In the genomic region with DNA sequence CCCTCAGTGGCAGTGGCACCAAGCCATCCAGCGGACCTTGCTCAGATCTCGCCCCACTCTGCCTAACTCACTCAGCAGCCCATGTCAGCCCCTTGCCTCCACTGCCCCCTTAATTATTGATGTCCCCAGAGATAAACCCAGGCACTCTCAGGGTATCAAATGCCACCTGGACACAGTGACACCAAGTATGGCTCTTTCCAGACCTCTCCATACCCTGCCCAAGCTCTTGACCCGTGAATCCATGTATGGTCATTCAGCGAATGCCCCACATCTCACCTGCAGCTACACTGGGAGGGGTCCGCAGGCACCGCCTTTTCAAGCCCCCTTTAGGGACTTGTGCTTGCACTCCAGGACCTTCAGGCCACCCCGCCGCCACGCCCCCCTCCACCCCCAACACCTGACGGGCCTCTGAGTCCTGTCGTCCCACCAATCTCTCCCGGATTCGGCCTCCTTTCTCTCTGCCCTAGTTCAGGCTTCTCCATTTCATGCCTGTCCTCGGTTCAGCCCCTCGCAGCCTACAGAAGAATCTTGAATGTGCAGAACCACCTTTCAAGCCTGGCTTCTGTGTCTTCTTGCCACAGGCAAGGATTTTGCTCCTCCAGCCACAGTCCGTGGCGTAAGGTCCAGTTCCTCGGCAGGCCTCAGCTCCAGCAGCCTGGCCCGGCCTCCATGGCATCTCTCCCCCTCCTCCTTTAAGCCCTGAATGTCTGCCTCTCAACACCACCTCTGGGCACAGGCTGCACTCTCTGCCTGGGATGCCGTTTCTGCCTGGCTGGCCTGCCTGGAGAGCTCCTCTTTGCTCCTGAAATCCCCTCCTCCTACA, we compare ENCODE assay signal across 22 cellular contexts. TPM values are rescaled to one million over a fixed set of nuclear protein-coding genes. Genes with fewer than 3 reads are reported as not detected.
DNase-seq lines count a peak whose midpoint lies in the region; ATAC-seq and TF ChIP-seq lines count a peak whose summit lies in the region.
"Had no signal": no experiment of that assay in that cellular context is flagged by ENCODE, and none has a peak within 500 bp of the region (broad histone marks: within the 10 kb centered on the region; RNA-seq: fewer than 3 reads in every experiment).

No MANE protein-coding gene starts in this region.

- peak overlapping the region; percentile 34 for H3K27ac Mint-ChIP-seq in activated naive CD8-positive, alpha-beta T cell
- no peak overlapping the region for H3K27ac Mint-ChIP-seq in activated naive CD8-positive, alpha-beta T cell treated with anti-CD3 and anti-CD28 coated beads, Interleukin-2, amount 50 U/mL, for 24 hours
- H3K27ac Mint-ChIP-seq in central memory CD8-positive, alpha-beta T cell (ENCODE audit: low read depth): peak overlapping the region; percentile 7
- H3K27ac Mint-ChIP-seq in memory B cell (peak overlapping the region; percentile 9), immature natural killer cell (no peak overlapping the region)
- peak overlapping the region; percentile 23 for H3K27ac Mint-ChIP-seq in stimulated activated memory B cell treated with anti-CD40 and anti-IgM and Interleukin-4, amounts not matched to agents 10 μg/mL and 1 μg/mL and 100 μg/mL, for 72 hours
- H3K27ac Mint-ChIP-seq: activated T-helper 17 cell treated with anti-CD3 and anti-CD28 coated beads, Interleukin-2, amount 50 U/mL, for 72 hours; T-helper 1 cell treated with Interleukin-12 subunit alpha and Interleukin-12 subunit beta and Interleukin-4 antibody, amounts not matched to agents 30 μg/mL and 1 μg/mL, for 36 hours had no signal

- H3K27me3 Mint-ChIP-seq in activated naive CD8-positive, alpha-beta T cell: no peaks in the 10 kb centered on the region
- peaks cover 6% of the 10 kb centered on the region for H3K27me3 Mint-ChIP-seq in activated naive CD8-positive, alpha-beta T cell treated with anti-CD3 and anti-CD28 coated beads, Interleukin-2, amount 50 U/mL, for 24 hours
- peaks cover 39% of the 10 kb centered on the region for H3K27me3 Mint-ChIP-seq in central memory CD8-positive, alpha-beta T cell
- peaks cover 23% of the 10 kb centered on the region for H3K27me3 Mint-ChIP-seq in memory B cell
- H3K27me3 Mint-ChIP-seq in stimulated activated memory B cell treated with anti-CD40 and anti-IgM and Interleukin-4, amounts not matched to agents 10 μg/mL and 1 μg/mL and 100 μg/mL, for 72 hours: peaks cover 51% of the 10 kb centered on the region
- peaks cover 2 to 8% (median 6%) of the 10 kb centered on the region in 3 donors for H3K27me3 Mint-ChIP-seq in immature natural killer cell (ENCODE audit: low read depth in 3 of 3)

- H3K4me3 Mint-ChIP-seq in activated naive CD8-positive, alpha-beta T cell: no peak overlapping the region
- no peak overlapping the region for H3K4me3 Mint-ChIP-seq in activated naive CD8-positive, alpha-beta T cell treated with anti-CD3 and anti-CD28 coated beads, Interleukin-2, amount 50 U/mL, for 24 hours
- H3K4me3 Mint-ChIP-seq in central memory CD8-positive, alpha-beta T cell: no peak overlapping the region
- H3K4me3 Mint-ChIP-seq in memory B cell (no peak overlapping the region), immature natural killer cell (no peak overlapping the region)
- no peak overlapping the region for H3K4me3 Mint-ChIP-seq in stimulated activated memory B cell treated with anti-CD40 and anti-IgM and Interleukin-4, amounts not matched to agents 10 μg/mL and 1 μg/mL and 100 μg/mL, for 72 hours
- H3K4me3 Mint-ChIP-seq: activated T-helper 17 cell treated with anti-CD3 and anti-CD28 coated beads, Interleukin-2, amount 50 U/mL, for 72 hours; naive thymus-derived CD8-positive, alpha-beta T cell; T-helper 1 cell treated with Interleukin-12 subunit alpha and Interleukin-12 subunit beta and Interleukin-4 antibody, amounts not matched to agents 30 μg/mL and 1 μg/mL, for 36 hours had no signal

- no peak for TF ChIP-seq CTCF in suprapubic skin (IDR thresholded peaks at IDR 0.05)

- WGBS in suprapubic skin: 93% methylated on average over 20 of the region's 20 CpGs

- peaks cover 5% of the 10 kb centered on the region for H3K4me1 Mint-ChIP-seq in activated naive CD8-positive, alpha-beta T cell (ENCODE audit: low read depth)
- H3K4me1 Mint-ChIP-seq in activated naive CD8-positive, alpha-beta T cell treated with anti-CD3 and anti-CD28 coated beads, Interleukin-2, amount 50 U/mL, for 24 hours: peaks cover 6% of the 10 kb centered on the region
- peaks cover 4% of the 10 kb centered on the region for H3K4me1 Mint-ChIP-seq in central memory CD8-positive, alpha-beta T cell
- H3K4me1 Mint-ChIP-seq in memory B cell: peaks cover 3% of the 10 kb centered on the region
- peaks cover 6% of the 10 kb centered on the region for H3K4me1 Mint-ChIP-seq in stimulated activated memory B cell treated with anti-CD40 and anti-IgM and Interleukin-4, amounts not matched to agents 10 μg/mL and 1 μg/mL and 100 μg/mL, for 72 hours
- no peaks in the 10 kb centered on the region for H3K4me1 Mint-ChIP-seq in immature natural killer cell

- peaks cover 6% of the 10 kb centered on the region for H3K27me3 ChIP-seq in suprapubic skin
- H3K27me3 ChIP-seq: BE2C, testis had no signal

- no peak overlapping the region for H3K4me3 ChIP-seq in suprapubic skin
- H3K4me3 ChIP-seq: heart left ventricle, testis had no signal

- no peaks in the 10 kb centered on the region for H3K36me3 ChIP-seq in suprapubic skin
- H3K36me3 ChIP-seq: BE2C, heart left ventricle had no signal

- TF ChIP-seq EP300 in suprapubic skin (IDR thresholded peaks at IDR 0.05): no peak

- H3K9me3 ChIP-seq in suprapubic skin: no peaks in the 10 kb centered on the region
- H3K9me3 ChIP-seq: BE2C, heart left ventricle, testis had no signal

- H3K27ac ChIP-seq in suprapubic skin: no peak overlapping the region
- H3K27ac ChIP-seq: heart left ventricle, testis had no signal

- ATAC-seq in activated naive CD8-positive, alpha-beta T cell treated with anti-CD3 and anti-CD28 coated beads, Interleukin-2, amount 50 U/mL, for 24 hours: no peak
- ATAC-seq in central memory CD8-positive, alpha-beta T cell (replicated peaks; ENCODE audit: extremely low read depth, poor library complexity, severe bottlenecking): no peak
- no peak for ATAC-seq in memory B cell (ENCODE audit: low read depth)
- ATAC-seq in stimulated activated memory B cell treated with anti-CD40 and anti-IgM and Interleukin-4, amounts not matched to agents 10 μg/mL and 1 μg/mL and 100 μg/mL, for 72 hours: no peak
- ATAC-seq: activated T-helper 17 cell treated with anti-CD3 and anti-CD28 coated beads, Interleukin-2, amount 50 U/mL, for 72 hours; heart left ventricle; left lobe of liver; naive thymus-derived CD8-positive, alpha-beta T cell had no signal

- H3K9me3 Mint-ChIP-seq in activated naive CD8-positive, alpha-beta T cell (ENCODE audit: low read depth): no peaks in the 10 kb centered on the region
- H3K9me3 Mint-ChIP-seq in activated naive CD8-positive, alpha-beta T cell treated with anti-CD3 and anti-CD28 coated beads, Interleukin-2, amount 50 U/mL, for 24 hours: no peaks in the 10 kb centered on the region
- H3K9me3 Mint-ChIP-seq in central memory CD8-positive, alpha-beta T cell: no peaks in the 10 kb centered on the region
- H3K9me3 Mint-ChIP-seq in memory B cell (no peaks in the 10 kb centered on the region), immature natural killer cell (no peaks in the 10 kb centered on the region)
- no peaks in the 10 kb centered on the region for H3K9me3 Mint-ChIP-seq in stimulated activated memory B cell treated with anti-CD40 and anti-IgM and Interleukin-4, amounts not matched to agents 10 μg/mL and 1 μg/mL and 100 μg/mL, for 72 hours
- H3K9me3 Mint-ChIP-seq: activated T-helper 17 cell treated with anti-CD3 and anti-CD28 coated beads, Interleukin-2, amount 50 U/mL, for 72 hours; naive thymus-derived CD8-positive, alpha-beta T cell; T-helper 1 cell treated with Interleukin-12 subunit alpha and Interleukin-12 subunit beta and Interleukin-4 antibody, amounts not matched to agents 30 μg/mL and 1 μg/mL, for 36 hours had no signal

- peaks cover 2% of the 10 kb centered on the region for H3K36me3 Mint-ChIP-seq in activated naive CD8-positive, alpha-beta T cell
- H3K36me3 Mint-ChIP-seq in activated naive CD8-positive, alpha-beta T cell treated with anti-CD3 and anti-CD28 coated beads, Interleukin-2, amount 50 U/mL, for 24 hours (ENCODE audit: low read depth): no peaks in the 10 kb centered on the region
- H3K36me3 Mint-ChIP-seq in central memory CD8-positive, alpha-beta T cell (ENCODE audit: insufficient read depth): no peaks in the 10 kb centered on the region
- H3K36me3 Mint-ChIP-seq in memory B cell (no peaks in the 10 kb centered on the region), immature natural killer cell (no peaks in the 10 kb centered on the region)
- no peaks in the 10 kb centered on the region for H3K36me3 Mint-ChIP-seq in stimulated activated memory B cell treated with anti-CD40 and anti-IgM and Interleukin-4, amounts not matched to agents 10 μg/mL and 1 μg/mL and 100 μg/mL, for 72 hours
- H3K36me3 Mint-ChIP-seq: naive thymus-derived CD8-positive, alpha-beta T cell had no signal

- DNase-seq in activated naive CD8-positive, alpha-beta T cell treated with anti-CD3 and anti-CD28 coated beads, Interleukin-2, amount 50 U/mL, for 24 hours: no peak
- DNase-seq in central memory CD8-positive, alpha-beta T cell (ENCODE audit: low spot score in 2 of 2): peak; percentile 7 to 11
- DNase-seq in memory B cell (ENCODE audit: low spot score in 2 of 2): no peak
- DNase-seq in HPDE6-E6E7 (ENCODE audit: extremely low spot score): no peak
- no peak for DNase-seq in immature natural killer cell
- no peak for DNase-seq in suprapubic skin (ENCODE audit: low spot score in 2 of 2)
- DNase-seq: BE2C; cerebellar nuclear complex; COR-L47; DMS79; midbrain; naive thymus-derived CD8-positive, alpha-beta T cell; NCI-H1092 treated with DMSO at 0.1 percent for 48 hours; NCI-H187 treated with DMSO at 0.1 percent for 48 hours; RPMI8226; testis had no signal

- TF ChIP-seq POLR2A in suprapubic skin (IDR thresholded peaks at IDR 0.05): no peak

- H3K4me1 ChIP-seq in suprapubic skin: peaks cover 20% of the 10 kb centered on the region
- H3K4me1 ChIP-seq: BE2C, testis had no signal

RNA-seq across cellular contexts. Expression of gene ODC1, which starts 54.1 kb away (rescaled TPM):
- 10 to 100 TPM; 31.6 to 62.3 (median 59.0) TPM for polyA plus RNA-seq in immature natural killer cell
- 10 to 100 TPM; 16.5 to 76.6 (median 40.8) TPM for total RNA-seq in suprapubic skin

Comparison
In these comparisons a context has a peak if more than half of its experiments do, and no peak if none do; other contexts are left out.
1. H3K27ac Mint-ChIP-seq: peak in activated naive CD8-positive, alpha-beta T cell (single experiment), central memory CD8-positive, alpha-beta T cell (single experiment), memory B cell (single experiment) and stimulated activated memory B cell treated with anti-CD40 and anti-IgM and Interleukin-4, amounts not matched to agents 10 μg/mL and 1 μg/mL and 100 μg/mL, for 72 hours (single experiment); none in activated naive CD8-positive, alpha-beta T cell treated with anti-CD3 and anti-CD28 coated beads, Interleukin-2, amount 50 U/mL, for 24 hours (single experiment) and immature natural killer cell (0 of 6).
2. DNase-seq: peak in central memory CD8-positive, alpha-beta T cell (2 of 2); none in activated naive CD8-positive, alpha-beta T cell treated with anti-CD3 and anti-CD28 coated beads, Interleukin-2, amount 50 U/mL, for 24 hours (single experiment), memory B cell (0 of 2), HPDE6-E6E7 (single experiment), immature natural killer cell (0 of 3) and suprapubic skin (0 of 2).